ENCODE assay signal across 21 cellular contexts in the genomic region with DNA sequence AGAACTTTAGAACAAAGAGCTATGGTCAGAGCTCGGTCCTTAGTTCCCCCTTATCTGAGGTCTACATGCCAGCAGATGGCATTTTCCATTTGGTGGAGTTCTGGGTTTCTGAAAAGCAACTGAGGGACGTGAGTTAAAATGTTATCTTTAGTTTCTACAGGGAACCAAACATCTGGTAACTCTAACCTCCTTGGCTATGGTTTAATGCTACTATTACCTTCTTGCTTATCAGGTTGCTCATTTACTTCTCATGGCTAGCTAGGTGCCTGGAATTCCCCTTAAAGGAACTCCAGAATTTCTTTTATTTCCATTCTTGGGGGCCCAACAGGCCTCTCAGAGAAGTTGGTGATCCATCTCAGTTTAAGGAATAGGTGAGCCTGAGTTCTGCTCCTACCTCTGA.
"Had no signal": no experiment of that assay in that cellular context is flagged by ENCODE, and none has a peak within 500 bp of the region (broad histone marks: within the 10 kb centered on the region; RNA-seq: fewer than 3 reads in every experiment).

No MANE protein-coding gene starts in this region.

- H2AFZ ChIP-seq: neural progenitor cell had no signal

- H3K27ac ChIP-seq: dorsolateral prefrontal cortex, lower lobe of right lung, neural progenitor cell, psoas muscle, suprapubic skin, transverse colon, vagina had no signal

- H3K36me3 ChIP-seq: neural progenitor cell, suprapubic skin, transverse colon, vagina had no signal

- H3K27ac Mint-ChIP-seq: neural progenitor cell had no signal

- H3K27me3 ChIP-seq: dorsolateral prefrontal cortex, neural progenitor cell, suprapubic skin, transverse colon, vagina had no signal

- H3K4me2 ChIP-seq: neural progenitor cell had no signal

- ATAC-seq: left ventricle myocardium superior; lower lobe of right lung; natural killer cell treated with Interleukin-12 subunit alpha and Interleukin-12 subunit beta and Interleukin-15 and Interleukin-18, amount 100 ng/mL, for 72 hours; psoas muscle; stimulated activated naive CD8-positive, alpha-beta T cell treated with anti-CD3 and anti-CD28 coated beads, Interleukin-15, amount 100 ng/mL, for 72 hours had no signal

- DNase-seq: cortex of kidney; dorsolateral prefrontal cortex; effector CD4-positive, alpha-beta T cell; hypothalamus; left ventricle myocardium superior; lower lobe of right lung; mucosa of descending colon; naive B cell; psoas muscle; right cardiac atrium; small intestine; stimulated activated CD4-positive, alpha-beta T cell treated with anti-CD3 and anti-CD28 coated beads, Interleukin-15, amount 100 ng/mL, for 24 hours; stimulated activated CD4-positive, alpha-beta T cell treated with anti-CD3 and anti-CD28 coated beads, Interleukin-2, amount 100 ng/mL, for 48 hours; stimulated activated naive CD4-positive, alpha-beta T cell; stimulated activated naive CD8-positive, alpha-beta T cell treated with anti-CD3 and anti-CD28 coated beads, Interleukin-15, amount 100 ng/mL, for 72 hours; transverse colon had no signal

- H3K9me3 ChIP-seq: lower lobe of right lung, mucosa of descending colon, psoas muscle, suprapubic skin, transverse colon, vagina had no signal

- H3K36me3 Mint-ChIP-seq: naive B cell; natural killer cell treated with Interleukin-12 subunit alpha and Interleukin-12 subunit beta and Interleukin-15 and Interleukin-18, amount 100 ng/mL, for 72 hours had no signal

- FAIRE-seq: frontal cortex, small intestine had no signal

- H3K9ac ChIP-seq: neural progenitor cell had no signal

- H3K4me3 ChIP-seq: dorsolateral prefrontal cortex, lower lobe of right lung, mucosa of descending colon, neural progenitor cell, psoas muscle, suprapubic skin, transverse colon, vagina had no signal

- H3K4me1 ChIP-seq: psoas muscle, vagina had no signal

- H3K27me3 Mint-ChIP-seq: naive B cell; natural killer cell treated with Interleukin-12 subunit alpha and Interleukin-12 subunit beta and Interleukin-15 and Interleukin-18, amount 100 ng/mL, for 72 hours; stimulated activated naive CD8-positive, alpha-beta T cell treated with anti-CD3 and anti-CD28 coated beads, Interleukin-15, amount 100 ng/mL, for 72 hours had no signal

- H3K4me3 Mint-ChIP-seq: natural killer cell treated with Interleukin-12 subunit alpha and Interleukin-12 subunit beta and Interleukin-15 and Interleukin-18, amount 100 ng/mL, for 72 hours; neural progenitor cell; stimulated activated naive CD8-positive, alpha-beta T cell treated with anti-CD3 and anti-CD28 coated beads, Interleukin-15, amount 100 ng/mL, for 72 hours had no signal

- H3K9me3 Mint-ChIP-seq: naive B cell; natural killer cell treated with Interleukin-12 subunit alpha and Interleukin-12 subunit beta and Interleukin-15 and Interleukin-18, amount 100 ng/mL, for 72 hours; stimulated activated naive CD8-positive, alpha-beta T cell treated with anti-CD3 and anti-CD28 coated beads, Interleukin-15, amount 100 ng/mL, for 72 hours had no signal
